Comparison of ENCODE assay signal across 15 cellular contexts in genomic region chr5:946720-947625, GRCh38. TPM values are rescaled to one million over a fixed set of nuclear protein-coding genes. Genes with fewer than 3 reads are reported as not detected.
A peak's percentile ranks its signal among the peaks of the same experiment; 100 is the strongest.
DNase-seq lines count a peak whose midpoint lies in the region; ATAC-seq and TF ChIP-seq lines count a peak whose summit lies in the region.
"Had no signal": no experiment of that assay in that cellular context is flagged by ENCODE, and none has a peak within 500 bp of the region (broad histone marks: within the 10 kb centered on the region; RNA-seq: fewer than 3 reads in every experiment).

No MANE protein-coding gene starts in this region.

- DNase-seq in heart right ventricle (no peak), Right ventricle myocardium superior (no peak), ecto neural progenitor cell (ENCODE audit: low spot score) (peak; percentile 44), GM03348 (ENCODE audit: low spot score) (no peak)
- DNase-seq in activated effector memory CD4-positive, alpha-beta T cell treated with Interleukin-2 at 50 U/mL for 16 hours = no peak
- DNase-seq in stimulated activated CD4-positive, alpha-beta T cell treated with anti-CD3 and anti-CD28 coated beads, Interleukin-2, amount 100 ng/mL, for 48 hours = no peak
- DNase-seq: activated naive CD4-positive, alpha-beta T cell treated with Interleukin-2 at 50 U/mL for 16 hours; CD4-positive, alpha-beta T cell; GOT3; hippocampal formation; midbrain; stimulated activated naive CD8-positive, alpha-beta T cell treated with anti-CD3 and anti-CD28 coated beads, Interleukin-15, Interleukin-2, amounts not matched to agents 100 U/mL and 50 U/mL, for 24 hours; trophoblast cell had no signal

- H3K4me3 ChIP-seq in heart right ventricle (no peak overlapping the region), mesodermal cell (ENCODE audit: extremely low read depth, insufficient read depth, low read length, poor library complexity, severe bottlenecking) (no peak overlapping the region)

- peaks cover 4 to 63% (median 52%) of the 10 kb centered on the region in 7 donors for H3K27me3 ChIP-seq in heart right ventricle

- H3K36me3 ChIP-seq in heart right ventricle (no peaks in the 10 kb centered on the region), mesodermal cell (ENCODE audit: control insufficient read depth, insufficient read depth, low read length) (no peaks in the 10 kb centered on the region)

- H3K27ac ChIP-seq in heart right ventricle (no peak overlapping the region), mesodermal cell (ENCODE audit: low read depth, low read length, severe bottlenecking) (peak overlapping the region; percentile 10)

- no peak for TF ChIP-seq CTCF in heart right ventricle (IDR thresholded peaks at IDR 0.05)

- peaks cover 0 to 13% (median 0%) of the 10 kb centered on the region in 11 donors for H3K9me3 ChIP-seq in heart right ventricle
- peaks cover 10% of the 10 kb centered on the region for H3K9me3 ChIP-seq in mesodermal cell (ENCODE audit: control insufficient read depth, low read length)

- peaks cover 0 to 14% (median 4%) of the 10 kb centered on the region in 9 donors for H3K4me1 ChIP-seq in heart right ventricle
- H3K4me1 ChIP-seq in mesodermal cell (ENCODE audit: control insufficient read depth, insufficient read depth, low read length, poor library complexity, severe bottlenecking) = peaks cover 4% of the 10 kb centered on the region

- peak in 5 of 8 donors; percentile 15 to 42 (median 16) for ATAC-seq in heart right ventricle
- ATAC-seq in Right ventricle myocardium superior (ENCODE audit: poor library complexity) = no peak
- no peak for ATAC-seq in HG03097 (IDR thresholded peaks at IDR 0.05; ENCODE audit: low FRiP score, unreplicated experiment)
- ATAC-seq: stimulated activated naive CD8-positive, alpha-beta T cell treated with anti-CD3 and anti-CD28 coated beads, Interleukin-15, Interleukin-2, amounts not matched to agents 100 U/mL and 50 U/mL, for 24 hours had no signal

- 72 to 78% methylated on average over 30 of the region's 30 CpGs for WGBS in heart right ventricle, 2 donors
- 90 to 91% methylated on average over 28 of the region's 30 CpGs for whole genome bisulfite sequencing in mesodermal cell (ENCODE audit: insufficient coverage in 2 of 2), 2 experiments

- intact Hi-C loops in heart right ventricle (cut with DNase I) = no loop called here
- intact Hi-C loops in Right ventricle myocardium superior (cut with DNase I) = no loop called here

RNA-seq across cellular contexts. Expression of gene TRIP13, which starts 54.3 kb away (rescaled TPM):
- total RNA-seq in heart right ventricle (1 to 10 TPM in 5 of 10 donors, under 1 TPM in 4, not detected in 1; 0.32 to 2.8 (median 1.2) TPM), Right ventricle myocardium superior (0.48 TPM)
- under 1 TPM; 0.22 to 0.86 TPM for polyA plus RNA-seq in heart right ventricle
- 25.0 TPM for polyA plus RNA-seq in mesodermal cell (2013, experiment 1 of 2)
- 28.9 TPM for polyA plus RNA-seq in mesodermal cell (2013, experiment 2 of 2)

RNA-seq across cellular contexts. Expression of gene BRD9, which starts 54.4 kb away (rescaled TPM):
- total RNA-seq in heart right ventricle = 10 to 100 TPM; 21.4 to 42.6 (median 26.9) TPM
- polyA plus RNA-seq in heart right ventricle = 10 to 100 TPM; 16.7 to 23.7 TPM
- 28.0 TPM for total RNA-seq in Right ventricle myocardium superior
- 34.5 TPM for polyA plus RNA-seq in mesodermal cell (2013, experiment 1 of 2)
- polyA plus RNA-seq in mesodermal cell (2013, experiment 2 of 2) = 28.1 TPM

Comparison
In these comparisons a context has a peak if more than half of its experiments do, and no peak if none do; other contexts are left out.
1. ATAC-seq: peak in heart right ventricle (5 of 8); none in Right ventricle myocardium superior (single experiment) and HG03097 (single experiment).